Comparison of ENCODE assay signal across 10 cellular contexts in the genomic region with DNA sequence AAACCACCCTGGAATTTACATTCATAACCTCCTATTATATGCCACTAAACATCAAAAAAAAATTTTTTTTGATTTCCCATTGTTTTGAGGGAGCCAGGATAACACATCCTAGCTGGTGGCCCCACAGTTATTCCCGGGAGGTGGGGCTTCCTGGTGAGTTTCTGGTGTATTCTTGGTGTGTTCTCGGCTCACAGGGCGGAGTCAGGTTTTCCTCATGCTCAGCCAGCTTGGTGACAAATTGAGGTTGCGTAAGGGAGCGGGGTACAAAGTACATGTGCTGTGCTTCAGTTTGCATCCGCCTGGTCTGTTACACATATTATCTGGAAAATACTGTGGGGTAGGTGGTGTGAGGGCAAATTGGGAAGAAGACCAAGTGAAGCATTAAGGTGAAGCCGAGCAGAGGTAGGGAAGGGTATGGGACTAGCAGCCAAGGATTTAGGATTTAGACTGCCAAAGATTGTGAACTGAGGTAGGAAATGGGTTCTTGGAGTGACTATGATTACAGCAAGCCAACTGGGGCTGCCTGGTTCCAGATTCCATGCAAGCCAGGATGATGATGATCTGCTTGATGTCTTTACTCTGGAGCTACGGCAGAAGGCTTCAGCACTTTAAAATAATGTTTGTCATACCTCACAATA. TPM values are rescaled to one million over a fixed set of nuclear protein-coding genes. Genes with fewer than 3 reads are reported as not detected.
A peak's percentile ranks its signal among the peaks of the same experiment; 100 is the strongest.
DNase-seq lines count a peak whose midpoint lies in the region; ATAC-seq, FAIRE-seq and TF ChIP-seq lines count a peak whose summit lies in the region.
"Had no signal": no experiment of that assay in that cellular context is flagged by ENCODE, and none has a peak within 500 bp of the region (broad histone marks: within the 10 kb centered on the region; RNA-seq: fewer than 3 reads in every experiment).

No MANE protein-coding gene starts in this region.

- H4K8ac ChIP-seq in H1 (ENCODE audit: extremely low read depth, insufficient read depth, low read length) = no peak overlapping the region

- H2AK5ac ChIP-seq in H1 (ENCODE audit: low read depth, low read length) = peak overlapping the region; percentile 93

- H3K56ac ChIP-seq in H1 (replicated peaks; ENCODE audit: insufficient read length, low read depth, low read length) = no peak overlapping the region

- no peak overlapping the region for H4K5ac ChIP-seq in H1 (ENCODE audit: insufficient read length, low read depth, low read length)

- WGBS in H1 (ENCODE audit: extremely low coverage in 1 of 2, insufficient coverage in 1 of 2, insufficient read length in 1 of 2, insufficient replicate concordance in 2 of 2, low coverage in 1 of 2, low lambda C conversion rate in 2 of 2, missing lambda C conversion rate in 1 of 2), 2 experiments = 87% methylated on average over 8 of the region's 8 CpGs; no CpG with 5 or more reads in 1 of the 2 experiments

- H3K27ac Mint-ChIP-seq in mesothelial cell of epicardium (peak overlapping the region; percentile 94), natural killer cell (no peak overlapping the region)
- H3K27ac Mint-ChIP-seq in stimulated activated memory B cell treated with anti-CD40 and anti-IgM and Interleukin-4, amounts not matched to agents 10 μg/mL and 1 μg/mL and 100 μg/mL, for 72 hours = no peak overlapping the region
- H3K27ac Mint-ChIP-seq: stimulated activated naive CD8-positive, alpha-beta T cell treated with anti-CD3 and anti-CD28 coated beads, Interleukin-15, amount 100 ng/mL, for 72 hours had no signal

- H4K20me1 ChIP-seq in H1 (replicated peaks in 1 of 2; ENCODE audit: control insufficient read depth in 1 of 2, insufficient read depth in 2 of 2, low read length in 2 of 2) = no peaks in the 10 kb centered on the region

- no peak overlapping the region for H3K4ac ChIP-seq in H1 (replicated peaks; ENCODE audit: insufficient read length, low read depth, low read length)

- TF ChIP-seq CTCF in 22Rv1 (IDR thresholded peaks at IDR 0.05) (no peak), H1 (IDR thresholded peaks at IDR 0.05; ENCODE audit: control extremely low read depth in 1 of 3, insufficient read depth in 1 of 3, low read depth in 1 of 3, low read length in 3 of 3) (no peak), mesothelial cell of epicardium (IDR thresholded peaks at IDR 0.05; ENCODE audit: unreplicated experiment) (no peak), natural killer cell (IDR thresholded peaks at IDR 0.05) (no peak)

- peak; percentile 81 for DNase-seq in LHCN-M2 (ENCODE audit: low read depth)
- no peak for DNase-seq in H1 (ENCODE audit: low read depth in 1 of 2, low spot score in 2 of 2)
- DNase-seq in mesothelial cell of epicardium (ENCODE audit: low spot score in 2 of 2, unreplicated experiment in 2 of 2) = no peak
- DNase-seq in natural killer cell = no peak
- DNase-seq in NCI-H82 (lab: John Stamatoyannopoulos, UW) = no peak
- DNase-seq: naive thymus-derived CD8-positive, alpha-beta T cell; stimulated activated naive CD8-positive, alpha-beta T cell treated with anti-CD3 and anti-CD28 coated beads, Interleukin-15, amount 100 ng/mL, for 72 hours had no signal

- POLR2A ChIA-PET in H1 (lab: Charles Lee; ENCODE audit: partially characterized antibody) = interaction anchor here (0.8 to 45.0 kb wide), 8 partner anchors 8 to 45 kb away, joined by 3 to 1482 read pairs (median 8); a partner anchor contains a TSS

- H3K27me3 Mint-ChIP-seq in mesothelial cell of epicardium (ENCODE audit: low read depth) (no peaks in the 10 kb centered on the region), natural killer cell (ENCODE audit: low read depth in 2 of 2) (no peaks in the 10 kb centered on the region)
- H3K27me3 Mint-ChIP-seq in stimulated activated memory B cell treated with anti-CD40 and anti-IgM and Interleukin-4, amounts not matched to agents 10 μg/mL and 1 μg/mL and 100 μg/mL, for 72 hours = no peaks in the 10 kb centered on the region
- H3K27me3 Mint-ChIP-seq: naive thymus-derived CD8-positive, alpha-beta T cell; stimulated activated naive CD8-positive, alpha-beta T cell treated with anti-CD3 and anti-CD28 coated beads, Interleukin-15, amount 100 ng/mL, for 72 hours had no signal

- peak overlapping the region; percentile 83; the same call in 1 of the 2 replicates for H2BK15ac ChIP-seq in H1 (ENCODE audit: low read length)

- H3K79me1 ChIP-seq in H1 (ENCODE audit: low read depth, low read length) = no peaks in the 10 kb centered on the region

- H3K36me3 ChIP-seq in H1 (ENCODE audit: control insufficient read depth in 2 of 4, insufficient read depth in 4 of 4, low read length in 3 of 4) = no peaks in the 10 kb centered on the region

- H3K27ac ChIP-seq in 22Rv1 (peak overlapping the region; percentile 47), H1 (ENCODE audit: low read depth, low read length) (no peak overlapping the region)

- H2BK5ac ChIP-seq in H1 (ENCODE audit: low read depth, low read length) = peak overlapping the region; percentile 94

- no peaks in the 10 kb centered on the region for H3K79me2 ChIP-seq in H1 (ENCODE audit: control insufficient read depth in 1 of 2, insufficient read depth in 2 of 2, low read length in 2 of 2)

- ATAC-seq in natural killer cell = no peak
- no peak for ATAC-seq in HG02938 (IDR thresholded peaks at IDR 0.05; ENCODE audit: unreplicated experiment)
- ATAC-seq in stimulated activated memory B cell treated with anti-CD40 and anti-IgM and Interleukin-4, amounts not matched to agents 10 μg/mL and 1 μg/mL and 100 μg/mL, for 72 hours = no peak
- ATAC-seq: naive thymus-derived CD8-positive, alpha-beta T cell; stimulated activated naive CD8-positive, alpha-beta T cell treated with anti-CD3 and anti-CD28 coated beads, Interleukin-15, amount 100 ng/mL, for 72 hours had no signal

- no peak for TF ChIP-seq EP300 in H1 (IDR thresholded peaks at IDR 0.05; ENCODE audit: borderline replicate concordance in 1 of 2, low read depth in 2 of 2, low read length in 2 of 2)

- no peak for FAIRE-seq in H1 (lab: Jason Lieb, UNC)

- no peak overlapping the region for H3K4me3 ChIP-seq in H1 (ENCODE audit: extremely low read depth in 1 of 4, insufficient read depth in 2 of 4, low read depth in 3 of 4, low read length in 4 of 4)

- H3K36me3 Mint-ChIP-seq in mesothelial cell of epicardium (no peaks in the 10 kb centered on the region), natural killer cell (no peaks in the 10 kb centered on the region)
- H3K36me3 Mint-ChIP-seq in stimulated activated memory B cell treated with anti-CD40 and anti-IgM and Interleukin-4, amounts not matched to agents 10 μg/mL and 1 μg/mL and 100 μg/mL, for 72 hours = no peaks in the 10 kb centered on the region
- H3K36me3 Mint-ChIP-seq: naive thymus-derived CD8-positive, alpha-beta T cell had no signal

- peak overlapping the region; percentile 71 for H2BK120ac ChIP-seq in H1 (replicated peaks; ENCODE audit: low read depth, low read length)

- no peak overlapping the region for H3K9ac ChIP-seq in H1 (replicated peaks in 1 of 4; ENCODE audit: extremely low read depth in 1 of 4, low read depth in 3 of 4, low read length in 3 of 4)

- H3K9me3 Mint-ChIP-seq in mesothelial cell of epicardium (no peaks in the 10 kb centered on the region), natural killer cell (no peaks in the 10 kb centered on the region)
- no peaks in the 10 kb centered on the region for H3K9me3 Mint-ChIP-seq in stimulated activated memory B cell treated with anti-CD40 and anti-IgM and Interleukin-4, amounts not matched to agents 10 μg/mL and 1 μg/mL and 100 μg/mL, for 72 hours
- H3K9me3 Mint-ChIP-seq: naive thymus-derived CD8-positive, alpha-beta T cell; stimulated activated naive CD8-positive, alpha-beta T cell treated with anti-CD3 and anti-CD28 coated beads, Interleukin-15, amount 100 ng/mL, for 72 hours had no signal

- no peak overlapping the region for H3K14ac ChIP-seq in H1 (ENCODE audit: insufficient read length)

- H3K27me3 ChIP-seq in H1 (replicated peaks in 1 of 4; ENCODE audit: control insufficient read depth in 3 of 4, extremely low read depth in 1 of 4, insufficient read depth in 3 of 4, low read length in 3 of 4) = no peaks in the 10 kb centered on the region

- intact Hi-C loops in natural killer cell (cut with micrococcal nuclease) = no loop called here

- H3K4me1 Mint-ChIP-seq in mesothelial cell of epicardium (peaks cover 24% of the 10 kb centered on the region), natural killer cell (peaks cover 10 to 14% of the 10 kb centered on the region in 2 donors)
- no peaks in the 10 kb centered on the region for H3K4me1 Mint-ChIP-seq in stimulated activated memory B cell treated with anti-CD40 and anti-IgM and Interleukin-4, amounts not matched to agents 10 μg/mL and 1 μg/mL and 100 μg/mL, for 72 hours

- H3K23me2 ChIP-seq in H1 (ENCODE audit: low read depth, low read length) = no peaks in the 10 kb centered on the region

- peak overlapping the region; percentile 98 for H2BK20ac ChIP-seq in H1 (ENCODE audit: low read length)

- no peak for TF ChIP-seq POLR2A in H1 (IDR thresholded peaks at IDR 0.05; ENCODE audit: control extremely low read depth in 1 of 2, low read depth in 2 of 2, low read length in 2 of 2)

- H3K4me2 ChIP-seq in H1 (ENCODE audit: insufficient read depth in 1 of 2, low read depth in 2 of 2, low read length in 2 of 2) = no peak overlapping the region

- H3K9me3 ChIP-seq in H1 (ENCODE audit: insufficient read depth in 2 of 2, low read depth in 1 of 2, low read length in 1 of 2) = no peaks in the 10 kb centered on the region

- CTCF ChIA-PET in H1 (lab: Charles Lee; ENCODE audit: partially characterized antibody) = interaction anchor here (1.0 to 2.1 kb wide), 5 partner anchors 9 to 45 kb away, joined by 3 to 6 read pairs (median 3); no protein-coding TSS in a partner anchor

- H4K91ac ChIP-seq in H1 (replicated peaks; ENCODE audit: insufficient read length, low read length) = peak overlapping the region; percentile 84

- peaks cover 3 to 14% (median 10%) of the 10 kb centered on the region in 4 experiments; a peak in 5 of 7 replicates for H3K4me1 ChIP-seq in H1 (replicated peaks in 1 of 4; ENCODE audit: control insufficient read depth in 3 of 4, insufficient read depth in 4 of 4, low read length in 3 of 4)

- TF ChIP-seq RAD21 in H1 (IDR thresholded peaks at IDR 0.05 in 1 of 2, conservative IDR thresholded peaks at IDR 0.05 in 1 of 2; ENCODE audit: low read depth in 2 of 2, low read length in 2 of 2) = no peak

- peak overlapping the region; percentile 89 for H3K18ac ChIP-seq in H1 (ENCODE audit: extremely low read depth, low read length)

- H3K4me3 Mint-ChIP-seq in mesothelial cell of epicardium = no peak overlapping the region
- H3K4me3 Mint-ChIP-seq in natural killer cell = no peak overlapping the region
- H3K4me3 Mint-ChIP-seq in stimulated activated memory B cell treated with anti-CD40 and anti-IgM and Interleukin-4, amounts not matched to agents 10 μg/mL and 1 μg/mL and 100 μg/mL, for 72 hours = no peak overlapping the region
- H3K4me3 Mint-ChIP-seq: naive thymus-derived CD8-positive, alpha-beta T cell; stimulated activated naive CD8-positive, alpha-beta T cell treated with anti-CD3 and anti-CD28 coated beads, Interleukin-15, amount 100 ng/mL, for 72 hours had no signal

- H2BK12ac ChIP-seq in H1 (ENCODE audit: low read depth, low read length) = peak overlapping the region; percentile 95

- no peak overlapping the region for H3K23ac ChIP-seq in H1 (ENCODE audit: insufficient read length)

- H2AFZ ChIP-seq in H1 (ENCODE audit: low read length) = no peak overlapping the region

RNA-seq across cellular contexts. Expression of a gene that starts 46.2 kb away (rescaled TPM):
- total RNA-seq in LHCN-M2 (2014; rRNA removed) = 9,526 and 10,102 TPM in 2 replicates
- 9,659 TPM for polyA plus RNA-seq in LHCN-M2 (2012)
- 13,468 and 13,823 TPM in 2 replicates for total RNA-seq in H1 (2021; fragmentation: NEBNext Ultra II Directional; extraction: Animal tissue kit (Norgen Biotek cat#: 25700))
- polyA plus RNA-seq in H1 (2011; rRNA removed) = 10,552 and 13,927 TPM in 2 replicates
- 16,498 TPM for polyA plus RNA-seq in H1 (2011; cell fraction: cytosol; rRNA removed)
- 10,268 TPM for polyA plus RNA-seq in H1 (2011; cell fraction: nucleus; rRNA removed)
- 14,752 to 19,552 TPM (median 16,169 TPM) in 4 replicates for polyA plus RNA-seq in H1 (2012, experiment 1 of 2)
- polyA plus RNA-seq in H1 (2012, experiment 2 of 2) = 2,073 TPM
- polyA plus RNA-seq in H1 (2013, experiment 1 of 2) = 13,042 TPM
- 13,003 TPM for polyA plus RNA-seq in H1 (2013, experiment 2 of 2)
- 13,556 and 16,300 TPM in 2 replicates for polyA minus RNA-seq in H1 (2011; rRNA and poly(A)+ RNA removed)
- 5,618 TPM for polyA minus RNA-seq in H1 (2011; cell fraction: cytosol; rRNA and poly(A)+ RNA removed)
- polyA minus RNA-seq in H1 (2011; cell fraction: nucleus; rRNA and poly(A)+ RNA removed) = 6,584 TPM
- 11,105 to 11,574 TPM (median 11,439 TPM) in 3 replicates for total RNA-seq in mesothelial cell of epicardium
- 1,000 to 10,000 TPM; 6,475 to 7,348 (median 7,348) TPM for total RNA-seq in natural killer cell
